In genomic region chr7:91264083-91264923, GRCh38 we compare ENCODE assay signal across 8 cellular contexts. TPM values are rescaled to one million over a fixed set of nuclear protein-coding genes. Genes with fewer than 3 reads are reported as not detected.
DNase-seq lines count a peak whose midpoint lies in the region; ATAC-seq, FAIRE-seq and TF ChIP-seq lines count a peak whose summit lies in the region.

TSS of gene FZD1 (plus strand) at chr7:91264433. CDS start at chr7:91264881, 448 bp downstream.

- H3K27ac Mint-ChIP-seq in activated CD4-positive, alpha-beta T cell treated with anti-CD3 and anti-CD28 coated beads for 36 hours = peak within 1 kb of the TSS; percentile 65

- no peaks in the 10 kb centered on the region for H3K27me3 ChIP-seq in endocrine pancreas (ENCODE audit: control insufficient read depth, insufficient read depth, low read length)

- FAIRE-seq in GM19239 (lab: Jason Lieb, UNC) = peak; percentile 87

- H3K27me3 Mint-ChIP-seq in activated CD4-positive, alpha-beta T cell treated with anti-CD3 and anti-CD28 coated beads for 36 hours = peaks cover 41% of the 10 kb centered on the region

- H3K4me3 Mint-ChIP-seq in activated CD4-positive, alpha-beta T cell treated with anti-CD3 and anti-CD28 coated beads for 36 hours = peak within 1 kb of the TSS; percentile 76

- TF ChIP-seq CTCF in C4-2B (conservative IDR thresholded peaks at IDR 0.05) = peak; percentile 15; the same call in 1 of the 2 replicates

- DNase-seq in GM19239 (ENCODE audit: insufficient read length, low spot score) (peak; percentile 82), NCI-H2227 treated with DMSO at 0.1 percent for 48 hours (lab: John Stamatoyannopoulos, UW) (peak; percentile 96), lung microvascular endothelial cell (ENCODE audit: low read depth in 2 of 2) (peak; percentile 97 to 99)
- peak; percentile 89 for DNase-seq in activated CD4-positive, alpha-beta T cell treated with anti-CD3 and anti-CD28 coated beads for 36 hours
- peak; percentile 9 to 78 (median 48) for DNase-seq in stimulated activated CD4-positive, alpha-beta T cell treated with anti-CD3 and anti-CD28 coated beads, TNF-alpha, amount 100 ng/mL, for 24 hours (ENCODE audit: low read depth in 3 of 3)

- peak; percentile 91 for ATAC-seq in HG03354 (IDR thresholded peaks at IDR 0.05; ENCODE audit: poor library complexity, severe bottlenecking, unreplicated experiment)
- peak; percentile 90 for ATAC-seq in activated CD4-positive, alpha-beta T cell treated with anti-CD3 and anti-CD28 coated beads for 36 hours

- no peaks in the 10 kb centered on the region for H3K9me3 ChIP-seq in endocrine pancreas (ENCODE audit: control insufficient read depth, low read length)

- intact Hi-C loops in activated CD4-positive, alpha-beta T cell treated with anti-CD3 and anti-CD28 coated beads for 36 hours (cut with DNase I, micrococcal nuclease) = loop anchor here (2.0 to 10.0 kb wide), 6 partner anchors 176 to 1180 kb away; partner anchors contain the start of genes CDK14 (in 1 of the 2), GATAD1 (in 1 of the 2), GTPBP10 (in 1 of the 2) and MTERF1 (in 1 of the 2)

- H3K36me3 ChIP-seq in endocrine pancreas (ENCODE audit: control insufficient read depth, insufficient read depth, low read length) = no peaks in the 10 kb centered on the region

- no peaks in the 10 kb centered on the region for H3K4me1 ChIP-seq in endocrine pancreas (ENCODE audit: control insufficient read depth, insufficient read depth, low read length)

- CTCF ChIA-PET in activated CD4-positive, alpha-beta T cell treated with anti-CD3 and anti-CD28 coated beads for 36 hours (lab: Charles Lee) = no interaction called here

- peaks cover 8% of the 10 kb centered on the region for H3K4me1 Mint-ChIP-seq in activated CD4-positive, alpha-beta T cell treated with anti-CD3 and anti-CD28 coated beads for 36 hours

- peak within 1 kb of the TSS; percentile 92 for H3K4me3 ChIP-seq in endocrine pancreas (ENCODE audit: control insufficient read depth, insufficient read depth, low read length)

- POLR2A ChIA-PET in activated CD4-positive, alpha-beta T cell treated with anti-CD3 and anti-CD28 coated beads for 36 hours (lab: Charles Lee) = no interaction called here

- H3K27ac ChIP-seq in C4-2B = peak within 1 kb of the TSS; percentile 98

- peak within 1 kb of the TSS; percentile 71 for H3K9ac ChIP-seq in endocrine pancreas (ENCODE audit: control insufficient read depth, insufficient read depth, low read length)

- no peaks in the 10 kb centered on the region for H3K36me3 Mint-ChIP-seq in activated CD4-positive, alpha-beta T cell treated with anti-CD3 and anti-CD28 coated beads for 36 hours (ENCODE audit: low read depth)

- H3K9me3 Mint-ChIP-seq in activated CD4-positive, alpha-beta T cell treated with anti-CD3 and anti-CD28 coated beads for 36 hours (ENCODE audit: low read depth) = no peaks in the 10 kb centered on the region

RNA-seq across cellular contexts. Expression of gene FZD1, which starts in this region (rescaled TPM):
- total RNA-seq in activated CD4-positive, alpha-beta T cell treated with anti-CD3 and anti-CD28 coated beads for 36 hours = under 1 TPM; 0.47 to 0.69 TPM
- total RNA-seq in lung microvascular endothelial cell = 2.0 and 2.2 TPM in 2 replicates

Comparison
In these comparisons a context has a peak if more than half of its experiments do, and no peak if none do; other contexts are left out.
1. Peak in every context shown above with its lines: DNase-seq, ATAC-seq, H3K4me3 ChIP-seq and H3K27ac ChIP-seq.
2. Peak in DNase-seq and ATAC-seq in activated CD4-positive, alpha-beta T cell treated with anti-CD3 and anti-CD28 coated beads for 36 hours; RNA of the gene not detected or under 1 TPM.
3. DNase-seq: peak in every context shown above with its lines; median percentile 98 in lung microvascular endothelial cell; 96 in NCI-H2227 treated with DMSO at 0.1 percent for 48 hours; 89 in activated CD4-positive, alpha-beta T cell treated with anti-CD3 and anti-CD28 coated beads for 36 hours; 82 in GM19239; 48 in stimulated activated CD4-positive, alpha-beta T cell treated with anti-CD3 and anti-CD28 coated beads, TNF-alpha, amount 100 ng/mL, for 24 hours.